Comparison of ENCODE assay signal across 18 cellular contexts in the genomic region with DNA sequence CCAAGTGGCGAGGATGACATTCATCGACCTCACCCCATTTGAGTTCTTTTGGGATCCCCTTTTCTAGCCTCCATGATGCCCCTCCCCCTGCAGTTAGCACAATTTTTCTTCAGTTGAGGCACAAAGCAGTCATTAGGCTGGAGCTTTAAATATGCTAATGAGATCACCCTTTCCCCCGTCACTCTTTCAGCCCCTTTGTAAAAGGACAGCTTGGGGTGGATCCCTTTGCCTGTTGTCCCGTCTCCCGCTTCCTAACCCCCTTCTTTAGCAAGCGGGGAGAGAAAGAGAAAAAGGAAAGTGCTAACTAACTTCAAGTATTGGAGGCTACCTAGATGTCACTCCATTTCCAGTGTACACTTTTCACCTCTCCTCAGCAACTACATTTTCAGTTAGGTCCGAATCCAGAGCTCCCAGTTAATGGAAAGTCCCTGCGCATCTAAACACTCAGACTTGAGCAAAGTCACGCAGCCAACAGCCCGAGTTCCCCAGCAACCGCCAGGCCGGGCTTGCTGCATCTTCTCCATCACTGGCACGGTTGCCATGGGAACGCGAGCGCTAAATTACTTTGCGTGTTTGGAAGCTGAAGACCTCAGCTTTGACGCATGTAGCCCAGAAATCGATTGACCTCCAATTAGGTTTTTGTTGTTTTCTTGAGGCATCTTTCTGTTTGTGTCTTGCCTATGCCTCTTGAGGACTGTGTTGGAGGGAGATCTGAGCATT.
A peak's percentile ranks its signal among the peaks of the same experiment; 100 is the strongest.
DNase-seq lines count a peak whose midpoint lies in the region; TF ChIP-seq lines count a peak whose summit lies in the region.
"Had no signal": no experiment of that assay in that cellular context is flagged by ENCODE, and none has a peak within 500 bp of the region (broad histone marks: within the 10 kb centered on the region; RNA-seq: fewer than 3 reads in every experiment).

No MANE protein-coding gene starts in this region.

- H3K27ac ChIP-seq in iPS-18a (ENCODE audit: low read length): no peak overlapping the region
- H3K27ac ChIP-seq: hepatocyte had no signal

- peaks cover 33% of the 10 kb centered on the region for H3K4me1 ChIP-seq in iPS-18a (ENCODE audit: control insufficient read depth, low read depth, low read length)
- H3K4me1 ChIP-seq: Caco-2 had no signal

- peak overlapping the region; percentile 14 for H3K9ac ChIP-seq in iPS-18a (ENCODE audit: low read length)

- H3K9me3 ChIP-seq in iPS-18a (ENCODE audit: control insufficient read depth, low read depth, low read length): peaks cover 8% of the 10 kb centered on the region
- H3K9me3 ChIP-seq: Caco-2 had no signal

- no peaks in the 10 kb centered on the region for H3K27me3 ChIP-seq in iPS-18a (ENCODE audit: control insufficient read depth, insufficient read depth, low read length)
- H3K27me3 ChIP-seq: hepatocyte had no signal

- peak overlapping the region; percentile 16 for H3K4me3 ChIP-seq in iPS-18a (ENCODE audit: low read length)
- H3K4me3 ChIP-seq: hepatocyte had no signal

- no peaks in the 10 kb centered on the region for H3K36me3 ChIP-seq in iPS-18a (ENCODE audit: control insufficient read depth, low read depth, low read length)

- TF ChIP-seq CTCF in endothelial cell (IDR thresholded peaks at IDR 0.05; ENCODE audit: unreplicated experiment): no peak

- H3K27ac Mint-ChIP-seq in endothelial cell (ENCODE audit: unreplicated experiment): no peak overlapping the region
- H3K27ac Mint-ChIP-seq: B cell had no signal

- H3K27me3 Mint-ChIP-seq in endothelial cell (ENCODE audit: unreplicated experiment): no peaks in the 10 kb centered on the region

- H3K4me1 Mint-ChIP-seq in endothelial cell (ENCODE audit: unreplicated experiment): peaks cover 37% of the 10 kb centered on the region
- H3K4me1 Mint-ChIP-seq: B cell had no signal

- DNase-seq in NCI-H524 (lab: John Stamatoyannopoulos, UW) (peak; percentile 1 to 45), NCI-H524 treated with DMSO at 0.1 percent for 48 hours (lab: John Stamatoyannopoulos, UW) (no peak), cerebellar cortex (ENCODE audit: low spot score) (peak; percentile 64), retina (peak; percentile 50), middle frontal gyrus (ENCODE audit: extremely low spot score, low spot score) (no peak), endothelial cell (ENCODE audit: low spot score) (no peak)
- no peak for DNase-seq in stimulated activated CD8-positive, alpha-beta memory T cell treated with anti-CD3 and anti-CD28 coated beads, Interleukin-4, amount 100 ng/mL, for 48 hours
- DNase-seq: 8988T; activated CD4-positive, alpha-beta T cell treated with anti-CD3 and anti-CD28 coated beads, Interleukin-2, amount 50 U/mL, for 1 hour; amniotic stem cell; Caco-2; GOT3; IMR-90; NCI-H1436 had no signal

- H3K36me3 Mint-ChIP-seq in endothelial cell (ENCODE audit: low read depth, unreplicated experiment): peaks cover 8% of the 10 kb centered on the region

- H3K4me3 Mint-ChIP-seq in endothelial cell (ENCODE audit: unreplicated experiment): no peak overlapping the region
- H3K4me3 Mint-ChIP-seq: B cell, nephron had no signal

- H3K9me3 Mint-ChIP-seq in endothelial cell (ENCODE audit: unreplicated experiment): no peaks in the 10 kb centered on the region
- H3K9me3 Mint-ChIP-seq: nephron had no signal

Comparison
In these comparisons a context has a peak if more than half of its experiments do, and no peak if none do; other contexts are left out.
1. DNase-seq: peak in NCI-H524 (2 of 2), cerebellar cortex (single experiment) and retina (single experiment); none in NCI-H524 treated with DMSO at 0.1 percent for 48 hours (single experiment), stimulated activated CD8-positive, alpha-beta memory T cell treated with anti-CD3 and anti-CD28 coated beads, Interleukin-4, amount 100 ng/mL, for 48 hours (single experiment), middle frontal gyrus (single experiment) and endothelial cell (single experiment).